8 cellular contexts compared by ENCODE assay signal in the genomic region with DNA sequence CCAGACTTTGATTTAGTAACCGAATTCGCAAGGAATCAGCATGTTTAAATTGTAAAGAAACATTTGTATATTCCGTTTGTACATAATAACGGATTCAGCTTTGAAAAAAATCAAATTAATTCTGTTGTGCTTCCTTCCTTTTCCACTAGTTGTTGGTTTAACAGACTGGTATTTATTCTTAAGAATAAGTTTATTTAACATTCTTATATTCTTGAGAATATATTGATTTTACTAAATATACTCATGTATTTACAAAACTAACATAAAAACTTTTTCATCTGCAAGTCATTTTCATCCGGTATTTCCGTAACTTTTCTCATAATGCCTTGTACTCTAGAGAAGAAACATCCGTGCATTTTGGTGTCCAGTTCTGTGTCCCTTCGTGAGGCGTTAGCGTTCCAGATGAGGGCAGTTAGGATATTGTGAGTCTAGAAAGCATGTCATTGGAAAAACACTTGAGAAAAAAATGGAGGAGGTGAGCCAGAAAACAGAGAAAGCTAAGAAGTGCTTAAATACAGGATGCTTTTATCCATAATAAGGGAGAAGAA. TPM values are rescaled to one million over a fixed set of nuclear protein-coding genes. Genes with fewer than 3 reads are reported as not detected.
DNase-seq lines count a peak whose midpoint lies in the region; ATAC-seq and TF ChIP-seq lines count a peak whose summit lies in the region.

No MANE protein-coding gene starts in this region.

- POLR2A ChIA-PET in activated CD8-positive, alpha-beta T cell treated with anti-CD3 and anti-CD28 coated beads for 36 hours (lab: Charles Lee), result interaction anchor here (0.8 to 4.7 kb wide), 11 partner anchors 12 to 256 kb away, joined by 3 to 21 read pairs (median 5); a partner anchor contains a TSS

- peak overlapping the region; percentile 81 for H3K4me3 ChIP-seq in iPS-11a (ENCODE audit: low read depth, low read length)

- peak overlapping the region; percentile 95 for H3K4me3 Mint-ChIP-seq in activated CD8-positive, alpha-beta memory T cell treated with anti-CD3 and anti-CD28 coated beads, Interleukin-2, amount 10 ng/mL, durations not matched to agents 7 days and 5 days
- peak overlapping the region; percentile 80 for H3K4me3 Mint-ChIP-seq in activated CD8-positive, alpha-beta T cell treated with anti-CD3 and anti-CD28 coated beads for 36 hours
- H3K4me3 Mint-ChIP-seq in stimulated activated naive B cell treated with anti-CD40 and anti-IgM and Interleukin-4, amounts not matched to agents 10 μg/mL and 1 μg/mL and 100 μg/mL, for 72 hours, result peak overlapping the region; percentile 88 to 97

- ATAC-seq in activated CD8-positive, alpha-beta memory T cell treated with anti-CD3 and anti-CD28 coated beads, Interleukin-2, amount 10 ng/mL, durations not matched to agents 7 days and 5 days, result no peak
- ATAC-seq in activated CD8-positive, alpha-beta T cell treated with anti-CD3 and anti-CD28 coated beads for 36 hours, result no peak
- no peak for ATAC-seq in stimulated activated naive B cell treated with anti-CD40 and anti-IgM and Interleukin-4, amounts not matched to agents 10 μg/mL and 1 μg/mL and 100 μg/mL, for 72 hours (replicated peaks)
- no peak for ATAC-seq in GM19035 (IDR thresholded peaks at IDR 0.05; ENCODE audit: unreplicated experiment)

- CTCF ChIA-PET in activated CD8-positive, alpha-beta memory T cell treated with anti-CD3 and anti-CD28 coated beads, Interleukin-2, amount 10 ng/mL, durations not matched to agents 7 days and 5 days (lab: Charles Lee), result interaction anchor here (0.6 to 5.9 kb wide), 11 partner anchors 16 to 223 kb away, joined by 3 to 33 read pairs (median 3); a partner anchor contains a TSS
- CTCF ChIA-PET in activated CD8-positive, alpha-beta T cell treated with anti-CD3 and anti-CD28 coated beads for 36 hours (lab: Charles Lee), result interaction anchor here (0.7 to 6.3 kb wide), 8 partner anchors 8 to 223 kb away, joined by 3 to 32 read pairs (median 4); a partner anchor contains a TSS

- no peak for TF ChIP-seq CTCF in activated CD8-positive, alpha-beta T cell treated with anti-CD3 and anti-CD28 coated beads for 36 hours (IDR thresholded peaks at IDR 0.05)

- H3K4me1 Mint-ChIP-seq in activated CD8-positive, alpha-beta memory T cell treated with anti-CD3 and anti-CD28 coated beads, Interleukin-2, amount 10 ng/mL, durations not matched to agents 7 days and 5 days, result peaks cover 45% of the 10 kb centered on the region
- H3K4me1 Mint-ChIP-seq in activated CD8-positive, alpha-beta T cell treated with anti-CD3 and anti-CD28 coated beads for 36 hours (ENCODE audit: low read depth), result peaks cover 45% of the 10 kb centered on the region
- H3K4me1 Mint-ChIP-seq in stimulated activated naive B cell treated with anti-CD40 and anti-IgM and Interleukin-4, amounts not matched to agents 10 μg/mL and 1 μg/mL and 100 μg/mL, for 72 hours, result peaks cover 32 to 43% of the 10 kb centered on the region in 2 donors

- peaks cover 31% of the 10 kb centered on the region for H3K36me3 Mint-ChIP-seq in activated CD8-positive, alpha-beta memory T cell treated with anti-CD3 and anti-CD28 coated beads, Interleukin-2, amount 10 ng/mL, durations not matched to agents 7 days and 5 days
- H3K36me3 Mint-ChIP-seq in activated CD8-positive, alpha-beta T cell treated with anti-CD3 and anti-CD28 coated beads for 36 hours (ENCODE audit: low read depth), result peaks cover 32% of the 10 kb centered on the region
- H3K36me3 Mint-ChIP-seq in stimulated activated naive B cell treated with anti-CD40 and anti-IgM and Interleukin-4, amounts not matched to agents 10 μg/mL and 1 μg/mL and 100 μg/mL, for 72 hours, result peaks cover 3 to 19% of the 10 kb centered on the region in 2 donors

- intact Hi-C loops in activated CD8-positive, alpha-beta T cell treated with anti-CD3 and anti-CD28 coated beads for 36 hours (cut with micrococcal nuclease), result no loop called here

- H3K9me3 Mint-ChIP-seq in activated CD8-positive, alpha-beta memory T cell treated with anti-CD3 and anti-CD28 coated beads, Interleukin-2, amount 10 ng/mL, durations not matched to agents 7 days and 5 days (ENCODE audit: low read depth), result no peaks in the 10 kb centered on the region
- H3K9me3 Mint-ChIP-seq in activated CD8-positive, alpha-beta T cell treated with anti-CD3 and anti-CD28 coated beads for 36 hours, result peaks cover 3% of the 10 kb centered on the region
- H3K9me3 Mint-ChIP-seq in stimulated activated naive B cell treated with anti-CD40 and anti-IgM and Interleukin-4, amounts not matched to agents 10 μg/mL and 1 μg/mL and 100 μg/mL, for 72 hours, result peaks cover 0 to 2% of the 10 kb centered on the region in 2 donors

- DNase-seq in activated CD8-positive, alpha-beta memory T cell treated with anti-CD3 and anti-CD28 coated beads, Interleukin-2, amount 10 ng/mL, durations not matched to agents 7 days and 5 days, result no peak
- DNase-seq in activated CD8-positive, alpha-beta memory T cell treated with anti-CD3 and anti-CD28 coated beads, Interleukin-2, amount 50 U/mL, for 4 hours, result no peak
- DNase-seq in activated CD8-positive, alpha-beta T cell treated with anti-CD3 and anti-CD28 coated beads for 36 hours, result no peak
- no peak for DNase-seq in stimulated activated naive B cell treated with anti-CD40 and anti-IgM and Interleukin-4, amounts not matched to agents 10 μg/mL and 1 μg/mL and 100 μg/mL, for 72 hours
- DNase-seq in HuH-7 (ENCODE audit: low spot score) (no peak), UCSD-AML1 (lab: John Stamatoyannopoulos, UW; ENCODE audit: unreplicated experiment) (no peak)

- H3K27ac Mint-ChIP-seq in activated CD8-positive, alpha-beta memory T cell treated with anti-CD3 and anti-CD28 coated beads, Interleukin-2, amount 10 ng/mL, durations not matched to agents 7 days and 5 days, result peak overlapping the region; percentile 92
- peak overlapping the region; percentile 87 for H3K27ac Mint-ChIP-seq in activated CD8-positive, alpha-beta T cell treated with anti-CD3 and anti-CD28 coated beads for 36 hours
- no peak overlapping the region for H3K27ac Mint-ChIP-seq in stimulated activated naive B cell treated with anti-CD40 and anti-IgM and Interleukin-4, amounts not matched to agents 10 μg/mL and 1 μg/mL and 100 μg/mL, for 72 hours

- no peaks in the 10 kb centered on the region for H3K27me3 Mint-ChIP-seq in activated CD8-positive, alpha-beta memory T cell treated with anti-CD3 and anti-CD28 coated beads, Interleukin-2, amount 10 ng/mL, durations not matched to agents 7 days and 5 days
- H3K27me3 Mint-ChIP-seq in activated CD8-positive, alpha-beta T cell treated with anti-CD3 and anti-CD28 coated beads for 36 hours, result no peaks in the 10 kb centered on the region
- no peaks in the 10 kb centered on the region for H3K27me3 Mint-ChIP-seq in stimulated activated naive B cell treated with anti-CD40 and anti-IgM and Interleukin-4, amounts not matched to agents 10 μg/mL and 1 μg/mL and 100 μg/mL, for 72 hours

RNA-seq across cellular contexts. Expression of a gene that starts 1.6 kb away (rescaled TPM):
- 10 to 100 TPM; 48.7 to 53.3 TPM for total RNA-seq in activated CD8-positive, alpha-beta memory T cell treated with anti-CD3 and anti-CD28 coated beads, Interleukin-2, amount 10 ng/mL, durations not matched to agents 7 days and 5 days
- total RNA-seq in activated CD8-positive, alpha-beta T cell treated with anti-CD3 and anti-CD28 coated beads for 36 hours, result 10 to 100 TPM; 36.1 to 36.6 TPM

RNA-seq across cellular contexts. Expression of a gene that starts 16.1 kb away (rescaled TPM):
- total RNA-seq in activated CD8-positive, alpha-beta memory T cell treated with anti-CD3 and anti-CD28 coated beads, Interleukin-2, amount 10 ng/mL, durations not matched to agents 7 days and 5 days, result under 1 TPM; 0.18 to 0.23 TPM
- total RNA-seq in activated CD8-positive, alpha-beta T cell treated with anti-CD3 and anti-CD28 coated beads for 36 hours, result under 1 TPM; 0.09 to 0.11 TPM
